In genomic region chr4:125283702-125284279, GRCh38 we compare ENCODE assay signal across 8 cellular contexts. TPM values are rescaled to one million over a fixed set of nuclear protein-coding genes. Genes with fewer than 3 reads are reported as not detected.
DNase-seq lines count a peak whose midpoint lies in the region; ATAC-seq and TF ChIP-seq lines count a peak whose summit lies in the region.

No MANE protein-coding gene starts in this region.

- ATAC-seq in GM18499 (IDR thresholded peaks at IDR 0.05; ENCODE audit: insufficient read depth, unreplicated experiment) (peak; percentile 53), GM21576 (IDR thresholded peaks at IDR 0.05; ENCODE audit: unreplicated experiment) (no peak), GM21390 (IDR thresholded peaks at IDR 0.05; ENCODE audit: unreplicated experiment) (no peak), GM19463 (IDR thresholded peaks at IDR 0.05; ENCODE audit: unreplicated experiment) (no peak)

- H3K4me1 Mint-ChIP-seq in chondrocyte (ENCODE audit: low read depth) (peaks cover 5% of the 10 kb centered on the region), nephron (no peaks in the 10 kb centered on the region)

- TF ChIP-seq CTCF in LNCaP clone FGC (IDR thresholded peaks at IDR 0.05; ENCODE audit: control insufficient read depth, extremely low read depth, insufficient read depth) (peak; percentile 48), chondrocyte (IDR thresholded peaks at IDR 0.05) (peak; percentile 96), nephron (IDR thresholded peaks at IDR 0.05; ENCODE audit: unreplicated experiment in 3 of 3) (peak; percentile 60 to 74 (median 65))

- no peaks in the 10 kb centered on the region for H3K9me3 Mint-ChIP-seq in chondrocyte (ENCODE audit: low read depth)
- H3K9me3 Mint-ChIP-seq in nephron: no peaks in the 10 kb centered on the region

- H3K4me3 Mint-ChIP-seq in chondrocyte (ENCODE audit: unreplicated experiment): no peak overlapping the region
- no peak overlapping the region for H3K4me3 Mint-ChIP-seq in nephron

- H3K27me3 Mint-ChIP-seq in chondrocyte (ENCODE audit: low read depth) (no peaks in the 10 kb centered on the region), nephron (ENCODE audit: low read depth) (no peaks in the 10 kb centered on the region)

- H3K27ac Mint-ChIP-seq in chondrocyte (ENCODE audit: unreplicated experiment): no peak overlapping the region
- no peak overlapping the region for H3K27ac Mint-ChIP-seq in nephron

- no peak overlapping the region for H3K4me3 ChIP-seq in LNCaP clone FGC (ENCODE audit: low read depth, low read length)

- H3K36me3 Mint-ChIP-seq in chondrocyte (ENCODE audit: low read depth) (no peaks in the 10 kb centered on the region), nephron (ENCODE audit: low read depth) (no peaks in the 10 kb centered on the region)

- DNase-seq in AG08396 (ENCODE audit: low spot score) (peak; percentile 23), LNCaP clone FGC (ENCODE audit: low read depth) (peak; percentile 18), chondrocyte (ENCODE audit: low spot score) (no peak)

RNA-seq across cellular contexts. Expression of gene FAT4, which starts 31.0 kb away (rescaled TPM):
- total RNA-seq in chondrocyte: 16.8 to 69.8 TPM (median 17.7 TPM) in 3 replicates
